Comparison of ENCODE assay signal across 2 cellular contexts in genomic region chr16:58256108-58256507, GRCh38.
TF ChIP-seq lines count a peak whose summit lies in the region.

No MANE protein-coding gene starts in this region.

TF ChIP-seq in HepG2, 621 proteins besides CTCF, POLR2A, EP300 and RAD21:
- TF ChIP-seq BHLHE40 (IDR thresholded peaks at IDR 0.05; ENCODE audit: low read length) (no peak), CEBPB (IDR thresholded peaks at IDR 0.05; ENCODE audit: borderline replicate concordance, low read depth, low read length) (peak; percentile 78; the same call in 1 of the 2 replicates), CEBPG (CRISPR knock-in tag; IDR thresholded peaks at IDR 0.05) (peak; percentile 47; the same call in 1 of the 2 replicates), SP2 (CRISPR knock-in tag; IDR thresholded peaks at IDR 0.05) (no peak), HNF4A (CRISPR knock-in tag; IDR thresholded peaks at IDR 0.05) (peak; percentile 65), DPF2 (CRISPR knock-in tag; IDR thresholded peaks at IDR 0.05; ENCODE audit: borderline replicate concordance, low read depth) (no peak), NFYC (CRISPR knock-in tag; IDR thresholded peaks at IDR 0.05) (no peak), SRSF9 (IDR thresholded peaks at IDR 0.05; ENCODE audit: borderline replicate concordance, insufficient read depth, low read depth, low read length, poor library complexity, severe bottlenecking) (no peak), HCFC1 (IDR thresholded peaks at IDR 0.05; ENCODE audit: low read depth, low read length) (no peak)
- TF ChIP-seq, protein P1, sequence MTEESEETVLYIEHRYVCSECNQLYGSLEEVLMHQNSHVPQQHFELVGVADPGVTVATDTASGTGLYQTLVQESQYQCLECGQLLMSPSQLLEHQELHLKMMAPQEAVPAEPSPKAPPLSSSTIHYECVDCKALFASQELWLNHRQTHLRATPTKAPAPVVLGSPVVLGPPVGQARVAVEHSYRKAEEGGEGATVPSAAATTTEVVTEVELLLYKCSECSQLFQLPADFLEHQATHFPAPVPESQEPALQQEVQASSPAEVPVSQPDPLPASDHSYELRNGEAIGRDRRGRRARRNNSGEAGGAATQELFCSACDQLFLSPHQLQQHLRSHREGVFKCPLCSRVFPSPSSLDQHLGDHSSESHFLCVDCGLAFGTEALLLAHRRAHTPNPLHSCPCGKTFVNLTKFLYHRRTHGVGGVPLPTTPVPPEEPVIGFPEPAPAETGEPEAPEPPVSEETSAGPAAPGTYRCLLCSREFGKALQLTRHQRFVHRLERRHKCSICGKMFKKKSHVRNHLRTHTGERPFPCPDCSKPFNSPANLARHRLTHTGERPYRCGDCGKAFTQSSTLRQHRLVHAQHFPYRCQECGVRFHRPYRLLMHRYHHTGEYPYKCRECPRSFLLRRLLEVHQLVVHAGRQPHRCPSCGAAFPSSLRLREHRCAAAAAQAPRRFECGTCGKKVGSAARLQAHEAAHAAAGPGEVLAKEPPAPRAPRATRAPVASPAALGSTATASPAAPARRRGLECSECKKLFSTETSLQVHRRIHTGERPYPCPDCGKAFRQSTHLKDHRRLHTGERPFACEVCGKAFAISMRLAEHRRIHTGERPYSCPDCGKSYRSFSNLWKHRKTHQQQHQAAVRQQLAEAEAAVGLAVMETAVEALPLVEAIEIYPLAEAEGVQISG (CRISPR knock-in tag; IDR thresholded peaks at IDR 0.05), result peak; percentile 92

TF ChIP-seq in K562, 482 proteins besides CTCF, POLR2A, EP300 and RAD21:
- TF ChIP-seq CEBPB (tag; IDR thresholded peaks at IDR 0.05) (0 out of 2 replicates have a peak, but pooled peaks have one; percentile 15), ZBTB26 (CRISPR knock-in tag; IDR thresholded peaks at IDR 0.05) (no peak)
